In genomic region chr16:78667675-78668074, GRCh38 we compare ENCODE assay signal across 39 cellular contexts.
"Had no signal": no experiment of that assay in that cellular context is flagged by ENCODE, and none has a peak within 500 bp of the region (broad histone marks: within the 10 kb centered on the region; RNA-seq: fewer than 3 reads in every experiment).

No MANE protein-coding gene starts in this region.

- H3K4me3 ChIP-seq: adrenal gland, ascending aorta, body of pancreas, breast epithelium, cardiac muscle cell had no signal

- H3K36me3 ChIP-seq: adrenal gland, ascending aorta, brain microvascular endothelial cell, breast epithelium, cardiac muscle cell had no signal

- H3K27me3 ChIP-seq: adrenal gland, ascending aorta, body of pancreas, brain microvascular endothelial cell, breast epithelium, cardiac muscle cell had no signal

- H3K4me1 Mint-ChIP-seq: activated naive CD4-positive, alpha-beta T cell treated with anti-CD3 and anti-CD28 coated beads, Interleukin-2, amount 10 ng/mL, durations not matched to agents 7 days and 5 days; activated naive CD4-positive, alpha-beta T cell treated with anti-CD3 and anti-CD28 coated beads, Interleukin-2, amount 50 U/mL, for 24 hours; activated naive CD8-positive, alpha-beta T cell treated with anti-CD3 and anti-CD28 coated beads for 36 hours; activated naive CD8-positive, alpha-beta T cell treated with anti-CD3 and anti-CD28 coated beads, Interleukin-2, amount 50 U/mL, for 24 hours; activated T-helper 17 cell treated with anti-CD3 and anti-CD28 coated beads, Interleukin-2, amount 50 U/mL, for 72 hours; central memory CD8-positive, alpha-beta T cell had no signal

- H3K36me3 Mint-ChIP-seq: activated naive CD4-positive, alpha-beta T cell treated with anti-CD3 and anti-CD28 coated beads, Interleukin-2, amount 10 ng/mL, durations not matched to agents 7 days and 5 days; activated naive CD4-positive, alpha-beta T cell treated with anti-CD3 and anti-CD28 coated beads, Interleukin-2, amount 50 U/mL, for 24 hours; activated naive CD4-positive, alpha-beta T cell treated with anti-CD3 and anti-CD28 coated beads, Interleukin-2, amount 50 U/mL, for 72 hours; activated naive CD8-positive, alpha-beta T cell treated with anti-CD3 and anti-CD28 coated beads for 36 hours; brain had no signal

- H3K9me3 ChIP-seq: adrenal gland, ascending aorta, body of pancreas, breast epithelium had no signal

- H3K27ac ChIP-seq: adrenal gland, ascending aorta, body of pancreas, brain microvascular endothelial cell, breast epithelium, cardiac muscle cell had no signal

- H3K9me3 Mint-ChIP-seq: activated naive CD4-positive, alpha-beta T cell treated with anti-CD3 and anti-CD28 coated beads for 36 hours; activated naive CD4-positive, alpha-beta T cell treated with anti-CD3 and anti-CD28 coated beads, Interleukin-2, amount 10 ng/mL, durations not matched to agents 7 days and 5 days; activated naive CD4-positive, alpha-beta T cell treated with anti-CD3 and anti-CD28 coated beads, Interleukin-2, amount 50 U/mL, for 24 hours; activated naive CD4-positive, alpha-beta T cell treated with anti-CD3 and anti-CD28 coated beads, Interleukin-2, amount 50 U/mL, for 72 hours; activated naive CD8-positive, alpha-beta T cell treated with anti-CD3 and anti-CD28 coated beads for 36 hours; activated naive CD8-positive, alpha-beta T cell treated with anti-CD3 and anti-CD28 coated beads, Interleukin-2, amount 50 U/mL, for 24 hours; activated T-cell treated with anti-CD3 and anti-CD28 coated beads, Interleukin-2, amount 50 U/mL, for 24 hours; activated T-cell treated with anti-CD3 and anti-CD28 coated beads, Interleukin-2, amount 50 U/mL, for 4 hours; activated T-cell treated with anti-CD3 and anti-CD28 coated beads, Interleukin-2, amount 50 U/mL, for 72 hours; activated T-helper 1 cell treated with anti-CD3 and anti-CD28 coated beads, Interleukin-12 subunit alpha, Interleukin-12 subunit beta, Interleukin-2, Interleukin-4 antibody, amounts not matched to agents 30 ng/mL and 10 ng/mL and 1 ng/mL, durations not matched to agents 14 hours and 24 hours and 36 hours; activated T-helper 17 cell treated with anti-CD3 and anti-CD28 coated beads, Interleukin-2, amount 50 U/mL, for 72 hours; activated T-helper 2 cell treated with anti-CD3 and anti-CD28 coated beads, Interferon-gamma antibody, Interleukin-2, Interleukin-4, amounts not matched to agents 10 μg/mL and 5 μg/mL and 100 μg/mL, durations not matched to agents 14 hours and 24 hours and 36 hours; central memory CD8-positive, alpha-beta T cell had no signal

- H3K4me1 ChIP-seq: body of pancreas, breast epithelium had no signal

- H3K27me3 Mint-ChIP-seq: activated naive CD4-positive, alpha-beta T cell treated with anti-CD3 and anti-CD28 coated beads, Interleukin-2, amount 10 ng/mL, durations not matched to agents 7 days and 5 days; activated naive CD4-positive, alpha-beta T cell treated with anti-CD3 and anti-CD28 coated beads, Interleukin-2, amount 50 U/mL, for 24 hours; activated naive CD8-positive, alpha-beta T cell; activated naive CD8-positive, alpha-beta T cell treated with anti-CD3 and anti-CD28 coated beads for 36 hours; activated naive CD8-positive, alpha-beta T cell treated with anti-CD3 and anti-CD28 coated beads, Interleukin-2, amount 10 ng/mL, durations not matched to agents 7 days and 5 days; activated naive CD8-positive, alpha-beta T cell treated with anti-CD3 and anti-CD28 coated beads, Interleukin-2, amount 50 U/mL, for 24 hours; activated T-cell treated with anti-CD3 and anti-CD28 coated beads, Interleukin-2, amount 50 U/mL, for 24 hours; activated T-helper 17 cell treated with anti-CD3 and anti-CD28 coated beads, Interleukin-2, amount 50 U/mL, for 72 hours; central memory CD8-positive, alpha-beta T cell had no signal

- FAIRE-seq: bronchial epithelial cell had no signal

- H3K27ac Mint-ChIP-seq: activated naive CD4-positive, alpha-beta T cell treated with anti-CD3 and anti-CD28 coated beads for 36 hours; activated naive CD4-positive, alpha-beta T cell treated with anti-CD3 and anti-CD28 coated beads, Interleukin-2, amount 10 ng/mL, durations not matched to agents 7 days and 5 days; activated naive CD4-positive, alpha-beta T cell treated with anti-CD3 and anti-CD28 coated beads, Interleukin-2, amount 50 U/mL, for 24 hours; activated naive CD4-positive, alpha-beta T cell treated with anti-CD3 and anti-CD28 coated beads, Interleukin-2, amount 50 U/mL, for 72 hours; activated naive CD8-positive, alpha-beta T cell; activated naive CD8-positive, alpha-beta T cell treated with anti-CD3 and anti-CD28 coated beads for 36 hours; activated naive CD8-positive, alpha-beta T cell treated with anti-CD3 and anti-CD28 coated beads, Interleukin-2, amount 10 ng/mL, durations not matched to agents 7 days and 5 days; activated naive CD8-positive, alpha-beta T cell treated with anti-CD3 and anti-CD28 coated beads, Interleukin-2, amount 50 U/mL, for 24 hours; activated T-cell treated with anti-CD3 and anti-CD28 coated beads, Interleukin-2, amount 50 U/mL, for 24 hours; activated T-cell treated with anti-CD3 and anti-CD28 coated beads, Interleukin-2, amount 50 U/mL, for 72 hours; activated T-helper 1 cell treated with anti-CD3 and anti-CD28 coated beads, Interleukin-12 subunit alpha, Interleukin-12 subunit beta, Interleukin-2, Interleukin-4 antibody, amounts not matched to agents 30 ng/mL and 10 ng/mL and 1 ng/mL, durations not matched to agents 14 hours and 24 hours and 36 hours; activated T-helper 2 cell treated with anti-CD3 and anti-CD28 coated beads, Interferon-gamma antibody, Interleukin-2, Interleukin-4, amounts not matched to agents 10 μg/mL and 5 μg/mL and 100 μg/mL, durations not matched to agents 14 hours and 24 hours and 36 hours; brain had no signal

- H3K4me3 Mint-ChIP-seq: activated naive CD4-positive, alpha-beta T cell treated with anti-CD3 and anti-CD28 coated beads for 36 hours; activated naive CD4-positive, alpha-beta T cell treated with anti-CD3 and anti-CD28 coated beads, Interleukin-2, amount 10 ng/mL, durations not matched to agents 7 days and 5 days; activated naive CD4-positive, alpha-beta T cell treated with anti-CD3 and anti-CD28 coated beads, Interleukin-2, amount 50 U/mL, for 24 hours; activated naive CD8-positive, alpha-beta T cell; activated naive CD8-positive, alpha-beta T cell treated with anti-CD3 and anti-CD28 coated beads for 36 hours; activated naive CD8-positive, alpha-beta T cell treated with anti-CD3 and anti-CD28 coated beads, Interleukin-2, amount 10 ng/mL, durations not matched to agents 7 days and 5 days; activated naive CD8-positive, alpha-beta T cell treated with anti-CD3 and anti-CD28 coated beads, Interleukin-2, amount 50 U/mL, for 24 hours; activated T-cell treated with anti-CD3 and anti-CD28 coated beads, Interleukin-2, amount 50 U/mL, for 24 hours; activated T-cell treated with anti-CD3 and anti-CD28 coated beads, Interleukin-2, amount 50 U/mL, for 4 hours; activated T-cell treated with anti-CD3 and anti-CD28 coated beads, Interleukin-2, amount 50 U/mL, for 72 hours; activated T-helper 1 cell treated with anti-CD3 and anti-CD28 coated beads, Interleukin-12 subunit alpha, Interleukin-12 subunit beta, Interleukin-2, Interleukin-4 antibody, amounts not matched to agents 30 ng/mL and 10 ng/mL and 1 ng/mL, durations not matched to agents 14 hours and 24 hours and 36 hours; activated T-helper 17 cell treated with anti-CD3 and anti-CD28 coated beads, Interleukin-2, amount 50 U/mL, for 72 hours; brain; central memory CD8-positive, alpha-beta T cell had no signal

- DNase-seq: activated effector memory CD4-positive, alpha-beta T cell treated with anti-CD3 and anti-CD28 coated beads, Interleukin-2, amount 50 U/mL, for 16 hours; activated effector memory CD4-positive, alpha-beta T cell treated with Interleukin-2 at 50 U/mL for 16 hours; activated gamma-delta T cell; activated gamma-delta T cell treated with Interleukin-2 at 50 U/mL for 16 hours; activated naive CD4-positive, alpha-beta T cell; activated naive CD4-positive, alpha-beta T cell treated with anti-CD3 and anti-CD28 coated beads for 36 hours; activated naive CD4-positive, alpha-beta T cell treated with anti-CD3 and anti-CD28 coated beads, Interleukin-2, amount 10 ng/mL, durations not matched to agents 7 days and 5 days; activated naive CD4-positive, alpha-beta T cell treated with anti-CD3 and anti-CD28 coated beads, Interleukin-2, amount 50 U/mL, for 16 hours; activated naive CD4-positive, alpha-beta T cell treated with Interleukin-2 at 50 U/mL for 16 hours; activated naive CD8-positive, alpha-beta T cell treated with anti-CD3 and anti-CD28 coated beads for 36 hours; activated naive CD8-positive, alpha-beta T cell treated with anti-CD3 and anti-CD28 coated beads, Interleukin-2, amount 10 ng/mL, durations not matched to agents 7 days and 5 days; activated naive CD8-positive, alpha-beta T cell treated with anti-CD3 and anti-CD28 coated beads, Interleukin-2, amount 50 U/mL, for 24 hours; activated T-cell treated with anti-CD3 and anti-CD28 coated beads, Interleukin-2, amount 50 U/mL, for 1 hour; activated T-cell treated with anti-CD3 and anti-CD28 coated beads, Interleukin-2, amount 50 U/mL, for 24 hours; activated T-cell treated with anti-CD3 and anti-CD28 coated beads, Interleukin-2, amount 50 U/mL, for 4 hours; activated T-cell treated with anti-CD3 and anti-CD28 coated beads, Interleukin-2, amount 50 U/mL, for 48 hours; activated T-cell treated with anti-CD3 and anti-CD28 coated beads, Interleukin-2, amount 50 U/mL, for 72 hours; adrenal gland; amniotic stem cell; amygdala; anterior cingulate cortex; aorta; body of pancreas; brain microvascular endothelial cell; caudate nucleus; central memory CD4-positive, alpha-beta T cell; cerebellar nuclear complex had no signal

- ATAC-seq: activated naive CD4-positive, alpha-beta T cell treated with anti-CD3 and anti-CD28 coated beads, Interleukin-2, amount 50 U/mL, for 72 hours; activated naive CD8-positive, alpha-beta T cell treated with anti-CD3 and anti-CD28 coated beads, Interleukin-2, amount 50 U/mL, for 24 hours; activated T-cell treated with anti-CD3 and anti-CD28 coated beads, Interleukin-2, amount 50 U/mL, for 4 hours; activated T-cell treated with anti-CD3 and anti-CD28 coated beads, Interleukin-2, amount 50 U/mL, for 72 hours; activated T-helper 17 cell treated with anti-CD3 and anti-CD28 coated beads, Interleukin-2, amount 50 U/mL, for 72 hours; body of pancreas had no signal
